In the genomic region with DNA sequence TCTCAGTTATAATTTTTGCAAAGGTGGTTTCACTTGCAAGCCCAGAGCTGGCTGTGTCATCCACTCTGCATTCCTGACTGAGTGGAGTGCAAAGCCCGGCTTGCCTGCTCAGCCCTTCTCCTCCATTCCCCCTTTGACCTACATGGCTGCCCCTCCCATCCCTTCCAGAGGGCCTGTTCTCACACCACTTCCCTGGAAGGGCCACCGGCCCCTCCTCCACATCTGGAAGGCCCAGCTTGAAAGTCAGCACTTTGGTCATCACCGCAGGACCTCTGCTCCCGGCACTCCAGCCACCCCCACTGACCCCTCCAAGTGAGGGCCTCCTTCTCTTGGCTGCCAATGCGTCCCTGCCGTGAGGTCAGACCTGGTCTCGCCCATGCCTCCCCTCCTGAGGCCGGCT, we compare ENCODE assay signal across 1 cellular context.
TF ChIP-seq lines count a peak whose summit lies in the region.

No MANE protein-coding gene starts in this region.

TF ChIP-seq in HepG2, 621 proteins besides CTCF, POLR2A, EP300 and RAD21:
- TF ChIP-seq PPARG (CRISPR knock-in tag; conservative IDR thresholded peaks at IDR 0.05) (peak; percentile 74), KDM4B (CRISPR knock-in tag; IDR thresholded peaks at IDR 0.05) (no peak), RXRA (CRISPR knock-in tag; IDR thresholded peaks at IDR 0.05) (0 out of 2 replicates have a peak, but pooled peaks have one; percentile 25), ZGPAT (CRISPR knock-in tag; IDR thresholded peaks at IDR 0.05) (no peak), SRSF1 (optimal IDR thresholded peaks at IDR 0.05; ENCODE audit: low read depth, low read length) (no peak), JUNB (CRISPR knock-in tag; IDR thresholded peaks at IDR 0.05; ENCODE audit: borderline replicate concordance) (no peak), THAP8 (CRISPR knock-in tag; IDR thresholded peaks at IDR 0.05; ENCODE audit: borderline replicate concordance) (no peak), ZNF292 (CRISPR knock-in tag; IDR thresholded peaks at IDR 0.05; ENCODE audit: borderline replicate concordance, low read depth) (no peak), RXRB (CRISPR knock-in tag; IDR thresholded peaks at IDR 0.05; ENCODE audit: borderline replicate concordance) (0 out of 2 replicates have a peak, but pooled peaks have one; percentile 21), CCDC6 (CRISPR knock-in tag; IDR thresholded peaks at IDR 0.05) (no peak), BORCS8-MEF2B (CRISPR knock-in tag; IDR thresholded peaks at IDR 0.05) (no peak)
- TF ChIP-seq, protein P1, sequence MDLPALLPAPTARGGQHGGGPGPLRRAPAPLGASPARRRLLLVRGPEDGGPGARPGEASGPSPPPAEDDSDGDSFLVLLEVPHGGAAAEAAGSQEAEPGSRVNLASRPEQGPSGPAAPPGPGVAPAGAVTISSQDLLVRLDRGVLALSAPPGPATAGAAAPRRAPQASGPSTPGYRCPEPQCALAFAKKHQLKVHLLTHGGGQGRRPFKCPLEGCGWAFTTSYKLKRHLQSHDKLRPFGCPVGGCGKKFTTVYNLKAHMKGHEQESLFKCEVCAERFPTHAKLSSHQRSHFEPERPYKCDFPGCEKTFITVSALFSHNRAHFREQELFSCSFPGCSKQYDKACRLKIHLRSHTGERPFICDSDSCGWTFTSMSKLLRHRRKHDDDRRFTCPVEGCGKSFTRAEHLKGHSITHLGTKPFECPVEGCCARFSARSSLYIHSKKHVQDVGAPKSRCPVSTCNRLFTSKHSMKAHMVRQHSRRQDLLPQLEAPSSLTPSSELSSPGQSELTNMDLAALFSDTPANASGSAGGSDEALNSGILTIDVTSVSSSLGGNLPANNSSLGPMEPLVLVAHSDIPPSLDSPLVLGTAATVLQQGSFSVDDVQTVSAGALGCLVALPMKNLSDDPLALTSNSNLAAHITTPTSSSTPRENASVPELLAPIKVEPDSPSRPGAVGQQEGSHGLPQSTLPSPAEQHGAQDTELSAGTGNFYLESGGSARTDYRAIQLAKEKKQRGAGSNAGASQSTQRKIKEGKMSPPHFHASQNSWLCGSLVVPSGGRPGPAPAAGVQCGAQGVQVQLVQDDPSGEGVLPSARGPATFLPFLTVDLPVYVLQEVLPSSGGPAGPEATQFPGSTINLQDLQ (CRISPR knock-in tag; IDR thresholded peaks at IDR 0.05), result no peak
TF ChIP-seq in HepG2: peak in this region for 3.
